11 cellular contexts compared by ENCODE assay signal in genomic region chr11:33944345-33944692, GRCh38. TPM values are rescaled to one million over a fixed set of nuclear protein-coding genes. Genes with fewer than 3 reads are reported as not detected.
"Had no signal": no experiment of that assay in that cellular context is flagged by ENCODE, and none has a peak within 500 bp of the region (broad histone marks: within the 10 kb centered on the region; RNA-seq: fewer than 3 reads in every experiment).

No MANE protein-coding gene starts in this region.

- H3K9me3 Mint-ChIP-seq: GM23338, H9, HFFc6 had no signal

- H3K27ac ChIP-seq: GM23248 had no signal

- H2AFZ ChIP-seq: GM23248, GM23338 had no signal

- H3K4me3 ChIP-seq: GM23248, GM23338, HAP-1 had no signal

- H3K27ac Mint-ChIP-seq: GM23338, H9, HFFc6 had no signal

- H3K9ac ChIP-seq: GM23248 had no signal

- H3K36me3 ChIP-seq: HAP-1 had no signal

- H3K4me1 ChIP-seq: HAP-1 had no signal

- H3K9me3 ChIP-seq: HAP-1 had no signal

- H3K4me3 Mint-ChIP-seq: GM23338, H9, HFFc6 had no signal

- ATAC-seq: GM23338, HCT116 had no signal

- DNase-seq: GM23248, GOT3, H7, H9, HCEC 1CT, HFFc6 had no signal

- H3K4me2 ChIP-seq: GM23338 had no signal

- FAIRE-seq: H1, H54 had no signal

RNA-seq across cellular contexts. Expression of gene LMO2, which starts 52.4 kb away (rescaled TPM):
- total RNA-seq: GM23248 had no signal
- polyA plus RNA-seq: GM23248 had no signal
